ENCODE assay signal across 8 cellular contexts in the genomic region with DNA sequence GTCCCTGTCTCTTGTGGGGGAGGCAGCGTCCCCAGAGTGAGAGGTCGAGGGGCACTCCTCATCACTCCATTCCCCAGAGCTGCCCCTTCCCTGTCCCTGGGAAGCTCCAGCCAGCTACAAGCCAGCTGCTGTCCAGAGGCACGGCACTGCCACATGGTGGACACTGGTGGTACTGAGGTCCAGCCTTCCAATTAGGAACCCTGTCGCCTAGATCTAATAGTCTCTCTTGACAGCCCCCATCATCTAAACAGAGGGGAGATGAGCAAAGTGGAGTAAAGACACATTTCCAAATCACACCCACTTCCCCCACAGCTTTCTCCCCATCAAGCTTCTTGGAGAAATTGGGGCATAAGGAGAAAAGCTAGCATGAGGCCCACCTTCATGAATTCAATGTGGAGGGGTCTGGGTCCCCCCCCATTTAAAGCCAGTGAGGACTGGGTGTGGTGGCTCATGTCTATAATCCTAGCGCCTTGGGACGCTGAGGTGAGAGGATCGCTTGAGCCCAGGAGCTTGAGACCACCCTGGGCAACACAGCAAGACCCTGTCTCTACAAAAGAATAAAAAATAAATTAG. TPM values are rescaled to one million over a fixed set of nuclear protein-coding genes. Genes with fewer than 3 reads are reported as not detected.
DNase-seq lines count a peak whose midpoint lies in the region; ATAC-seq and TF ChIP-seq lines count a peak whose summit lies in the region.

No MANE protein-coding gene starts in this region.

- peak overlapping the region in 3 of 4 donors; percentile 42 to 76 (median 48) for H3K27ac ChIP-seq in gastroesophageal sphincter

- no peak for TF ChIP-seq EP300 in gastroesophageal sphincter (IDR thresholded peaks at IDR 0.05)

- no peak overlapping the region for H3K4me3 ChIP-seq in gastroesophageal sphincter

- peak; percentile 63 for TF ChIP-seq CTCF in GM12801 (IDR thresholded peaks at IDR 0.05; ENCODE audit: extremely low read depth, insufficient read length)
- TF ChIP-seq CTCF in gastroesophageal sphincter (IDR thresholded peaks at IDR 0.05): peak; percentile 84 to 96 (median 93)

- H3K9me3 ChIP-seq in gastroesophageal sphincter: no peaks in the 10 kb centered on the region

- peaks cover 0 to 13% (median 0%) of the 10 kb centered on the region in 3 donors for H3K4me1 ChIP-seq in gastroesophageal sphincter

- WGBS in gastroesophageal sphincter (ENCODE audit: low coverage in 1 of 2), 2 donors: 0 to 60% methylated on average over 1 to 3 of the region's 7 CpGs

- DNase-seq in NCI-H82 treated with DMSO at 0.1 percent for 48 hours (lab: John Stamatoyannopoulos, UW; ENCODE audit: unreplicated experiment) (peak; percentile 74), non-pigmented ciliary epithelial cell (ENCODE audit: low read depth) (peak; percentile 36)
- peak; percentile 76 to 81 for DNase-seq in activated T-cell treated with anti-CD3 and anti-CD28 coated beads, Interleukin-2, amount 50 U/mL, for 48 hours

- ATAC-seq in HG03135 (IDR thresholded peaks at IDR 0.05; ENCODE audit: unreplicated experiment): peak; percentile 48
- peak; percentile 83 for ATAC-seq in gastroesophageal sphincter
- ATAC-seq in HG02884 (IDR thresholded peaks at IDR 0.05; ENCODE audit: unreplicated experiment): no peak
- no peak for ATAC-seq in HG03457 (IDR thresholded peaks at IDR 0.05; ENCODE audit: unreplicated experiment)

- TF ChIP-seq POLR2A in gastroesophageal sphincter (IDR thresholded peaks at IDR 0.05): no peak

- H3K27me3 ChIP-seq in gastroesophageal sphincter: peaks cover 7% of the 10 kb centered on the region

- no peaks in the 10 kb centered on the region for H3K36me3 ChIP-seq in gastroesophageal sphincter

RNA-seq across cellular contexts. Expression of a gene that starts 2.1 kb away (rescaled TPM):
- not detected for total RNA-seq in gastroesophageal sphincter

RNA-seq across cellular contexts. Expression of a gene that starts 6.6 kb away (rescaled TPM):
- 1 to 10 TPM in 1 of 4 donors, under 1 TPM in 3; 0.15 to 3.6 (median 0.30) TPM for total RNA-seq in gastroesophageal sphincter

RNA-seq across cellular contexts. Expression of a gene that starts 18.4 kb away (rescaled TPM):
- total RNA-seq in gastroesophageal sphincter: not detected

RNA-seq across cellular contexts. Expression of a gene that starts 22.2 kb away (rescaled TPM):
- 10 to 100 TPM; 38.0 to 60.1 (median 45.9) TPM for total RNA-seq in gastroesophageal sphincter

RNA-seq across cellular contexts. Expression of a gene that starts 26.6 kb away (rescaled TPM):
- 10 to 100 TPM in 1 of 4 donors, 1 to 10 TPM in 3; 5.6 to 13.1 (median 8.9) TPM for total RNA-seq in gastroesophageal sphincter

Comparison
In these comparisons a context has a peak if more than half of its experiments do, and no peak if none do; other contexts are left out.
1. ATAC-seq: peak in HG03135 (single experiment) and gastroesophageal sphincter (single experiment); none in HG02884 (single experiment) and HG03457 (single experiment).
2. Peak in every context shown above with its lines, with median percentiles within 50 percentile points of each other: DNase-seq.